Comparison of ENCODE assay signal across 1 cellular context in the genomic region with DNA sequence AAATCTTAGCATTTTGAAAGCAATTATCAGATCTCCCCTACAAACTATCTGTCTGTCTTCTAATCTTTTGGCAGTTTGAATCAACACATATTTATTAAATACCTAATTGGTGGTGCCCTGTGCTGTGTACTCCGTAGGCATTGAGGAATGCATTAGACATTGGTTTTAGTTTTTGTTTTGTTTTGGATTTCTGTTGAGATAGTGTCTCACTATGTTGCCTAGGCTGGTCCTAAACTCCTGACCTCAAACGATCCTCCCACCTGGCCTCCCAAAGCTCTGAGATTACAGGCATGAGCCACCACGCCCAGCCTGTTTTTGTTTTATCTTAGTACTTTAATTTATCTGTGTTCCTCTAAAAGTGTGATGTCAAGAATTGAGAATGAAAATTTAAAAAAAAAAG.
TF ChIP-seq lines count a peak whose summit lies in the region.

No MANE protein-coding gene starts in this region.

TF ChIP-seq in SK-N-SH treated with all-trans-retinoic acid at 6 μM for 48 hours, 23 proteins besides CTCF, POLR2A, EP300 and RAD21 (continued from another document):
- TF ChIP-seq TCF4 (CRISPR knock-in tag; IDR thresholded peaks at IDR 0.05; ENCODE audit: borderline replicate concordance) (no peak), ZFP30 (CRISPR knock-in tag; IDR thresholded peaks at IDR 0.05) (no peak), SNAI2 (CRISPR knock-in tag; IDR thresholded peaks at IDR 0.05) (no peak), ESRRG (CRISPR knock-in tag; IDR thresholded peaks at IDR 0.05) (no peak), RARB (CRISPR knock-in tag; IDR thresholded peaks at IDR 0.05) (no peak), ZNF70 (CRISPR knock-in tag; IDR thresholded peaks at IDR 0.05) (no peak), TOX (CRISPR knock-in tag; IDR thresholded peaks at IDR 0.05; ENCODE audit: borderline replicate concordance) (no peak)
- TF ChIP-seq, protein P1, sequence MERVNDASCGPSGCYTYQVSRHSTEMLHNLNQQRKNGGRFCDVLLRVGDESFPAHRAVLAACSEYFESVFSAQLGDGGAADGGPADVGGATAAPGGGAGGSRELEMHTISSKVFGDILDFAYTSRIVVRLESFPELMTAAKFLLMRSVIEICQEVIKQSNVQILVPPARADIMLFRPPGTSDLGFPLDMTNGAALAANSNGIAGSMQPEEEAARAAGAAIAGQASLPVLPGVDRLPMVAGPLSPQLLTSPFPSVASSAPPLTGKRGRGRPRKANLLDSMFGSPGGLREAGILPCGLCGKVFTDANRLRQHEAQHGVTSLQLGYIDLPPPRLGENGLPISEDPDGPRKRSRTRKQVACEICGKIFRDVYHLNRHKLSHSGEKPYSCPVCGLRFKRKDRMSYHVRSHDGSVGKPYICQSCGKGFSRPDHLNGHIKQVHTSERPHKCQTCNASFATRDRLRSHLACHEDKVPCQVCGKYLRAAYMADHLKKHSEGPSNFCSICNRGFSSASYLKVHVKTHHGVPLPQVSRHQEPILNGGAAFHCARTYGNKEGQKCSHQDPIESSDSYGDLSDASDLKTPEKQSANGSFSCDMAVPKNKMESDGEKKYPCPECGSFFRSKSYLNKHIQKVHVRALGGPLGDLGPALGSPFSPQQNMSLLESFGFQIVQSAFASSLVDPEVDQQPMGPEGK (CRISPR knock-in tag; IDR thresholded peaks at IDR 0.05; ENCODE audit: borderline replicate concordance), result no peak
- TF ChIP-seq, protein P2, sequence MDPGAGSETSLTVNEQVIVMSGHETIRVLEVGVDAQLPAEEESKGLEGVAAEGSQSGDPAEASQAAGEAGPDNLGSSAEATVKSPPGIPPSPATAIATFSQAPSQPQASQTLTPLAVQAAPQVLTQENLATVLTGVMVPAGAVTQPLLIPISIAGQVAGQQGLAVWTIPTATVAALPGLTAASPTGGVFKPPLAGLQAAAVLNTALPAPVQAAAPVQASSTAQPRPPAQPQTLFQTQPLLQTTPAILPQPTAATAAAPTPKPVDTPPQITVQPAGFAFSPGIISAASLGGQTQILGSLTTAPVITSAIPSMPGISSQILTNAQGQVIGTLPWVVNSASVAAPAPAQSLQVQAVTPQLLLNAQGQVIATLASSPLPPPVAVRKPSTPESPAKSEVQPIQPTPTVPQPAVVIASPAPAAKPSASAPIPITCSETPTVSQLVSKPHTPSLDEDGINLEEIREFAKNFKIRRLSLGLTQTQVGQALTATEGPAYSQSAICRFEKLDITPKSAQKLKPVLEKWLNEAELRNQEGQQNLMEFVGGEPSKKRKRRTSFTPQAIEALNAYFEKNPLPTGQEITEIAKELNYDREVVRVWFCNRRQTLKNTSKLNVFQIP (CRISPR knock-in tag; IDR thresholded peaks at IDR 0.05; ENCODE audit: borderline replicate concordance, low read depth), result no peak
